Comparison of ENCODE assay signal across 23 cellular contexts in the genomic region with DNA sequence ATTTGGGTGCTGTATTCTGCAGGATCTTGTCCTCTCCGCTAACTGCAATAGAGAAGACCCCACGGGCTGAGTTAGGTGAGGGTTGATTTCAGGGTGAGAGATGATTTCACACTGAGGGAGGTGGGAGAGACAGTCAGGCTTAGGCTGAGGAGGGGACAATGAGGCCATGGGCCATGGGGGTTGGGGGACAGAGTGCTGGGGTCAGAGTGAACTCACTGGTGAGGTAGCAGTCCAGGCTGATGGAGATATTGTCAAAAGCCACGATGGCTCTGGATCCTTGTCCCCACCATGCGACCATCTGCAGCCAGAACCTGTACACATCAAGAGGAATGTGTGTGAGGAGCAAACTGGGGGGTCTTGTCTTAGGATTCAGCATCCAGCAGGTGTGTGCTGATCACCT.
A peak's percentile ranks its signal among the peaks of the same experiment; 100 is the strongest.
DNase-seq lines count a peak whose midpoint lies in the region; ATAC-seq, FAIRE-seq and TF ChIP-seq lines count a peak whose summit lies in the region.
"Had no signal": no experiment of that assay in that cellular context is flagged by ENCODE, and none has a peak within 500 bp of the region (broad histone marks: within the 10 kb centered on the region; RNA-seq: fewer than 3 reads in every experiment).

No MANE protein-coding gene starts in this region.

- no peaks in the 10 kb centered on the region for H3K9me2 ChIP-seq in PC-3 (replicated peaks; ENCODE audit: low read length)

- no peak for ATAC-seq in sciatic nerve
- no peak for ATAC-seq in body of pancreas
- no peak for ATAC-seq in HG02885 (IDR thresholded peaks at IDR 0.05; ENCODE audit: poor library complexity, unreplicated experiment)
- no peak for ATAC-seq in PC-3
- ATAC-seq: A549, GM23338, HCT116 had no signal

- POLR2A ChIA-PET in PC-3 (lab: Charles Lee; ENCODE audit: unreplicated experiment), result no interaction called here

- TF ChIP-seq CTCF in body of pancreas (IDR thresholded peaks at IDR 0.05) (no peak), PC-3 (conservative IDR thresholded peaks at IDR 0.05; ENCODE audit: low read depth, low read length) (no peak)

- H3K4me1 ChIP-seq in body of pancreas (no peaks in the 10 kb centered on the region), PC-3 (ENCODE audit: insufficient read depth, low read length) (peaks cover 22% of the 10 kb centered on the region)
- H3K4me1 ChIP-seq: A549 had no signal

- CTCF ChIA-PET in PC-3 (lab: Charles Lee), result no interaction called here

- H3K9me3 ChIP-seq in body of pancreas, result no peaks in the 10 kb centered on the region
- H3K9me3 ChIP-seq in PC-3 (ENCODE audit: low read length), result no peaks in the 10 kb centered on the region
- H3K9me3 ChIP-seq: A549; BE2C; BLaER1 treated with 17β-estradiol and CSF1 and Interleukin-3, amounts not matched to agents 10 nM and 100 nM had no signal

- H3K36me3 ChIP-seq in body of pancreas (replicated peaks in 1 of 2; ENCODE audit: insufficient read depth in 1 of 2, low read depth in 2 of 2) (no peaks in the 10 kb centered on the region), PC-3 (ENCODE audit: low read depth, low read length) (no peaks in the 10 kb centered on the region)
- H3K36me3 ChIP-seq: BE2C; BLaER1 treated with 17β-estradiol and CSF1 and Interleukin-3, amounts not matched to agents 10 nM and 100 nM had no signal

- intact Hi-C loops in sciatic nerve (cut with DNase I), result no loop called here
- intact Hi-C loops in body of pancreas (cut with DNase I), result no loop called here
- intact Hi-C loops in PC-3 (cut with micrococcal nuclease), result no loop called here

- WGBS in body of pancreas, 2 donors, result 84 to 91% methylated on average over 4 of the region's 4 CpGs

- no peak overlapping the region for H3K9ac ChIP-seq in PC-3 (ENCODE audit: low read length)
- H3K9ac ChIP-seq: BLaER1 treated with 17β-estradiol and CSF1 and Interleukin-3, amounts not matched to agents 10 nM and 100 nM had no signal

- H3K4me3 ChIP-seq in body of pancreas (no peak overlapping the region), PC-3 (ENCODE audit: low read length) (no peak overlapping the region)
- H3K4me3 ChIP-seq: A549; BLaER1 treated with 17β-estradiol and CSF1 and Interleukin-3, amounts not matched to agents 10 nM and 100 nM; GM23338 had no signal

- no peaks in the 10 kb centered on the region for H3K79me2 ChIP-seq in PC-3 (ENCODE audit: low read length)

- H3K27me3 ChIP-seq in body of pancreas (no peaks in the 10 kb centered on the region), PC-3 (ENCODE audit: low read length) (no peaks in the 10 kb centered on the region)
- H3K27me3 ChIP-seq: BE2C; BLaER1 treated with 17β-estradiol and CSF1 and Interleukin-3, amounts not matched to agents 10 nM and 100 nM had no signal

- no peak overlapping the region for H3K4me2 ChIP-seq in PC-3 (ENCODE audit: low read length)
- H3K4me2 ChIP-seq: A549; BLaER1 treated with 17β-estradiol and CSF1 and Interleukin-3, amounts not matched to agents 10 nM and 100 nM; GM23338 had no signal

- H4K20me1 ChIP-seq in PC-3 (ENCODE audit: low read length), result no peaks in the 10 kb centered on the region
- H4K20me1 ChIP-seq: BLaER1 treated with 17β-estradiol and CSF1 and Interleukin-3, amounts not matched to agents 10 nM and 100 nM had no signal

- H2AFZ ChIP-seq in PC-3 (ENCODE audit: low read length), result no peak overlapping the region
- H2AFZ ChIP-seq: GM23338 had no signal

- BruUV-seq in PC-3 (replicated peaks; lab: Mats Ljungman, UMichigan), result no TSS peak

- DNase-seq in HTR-8/SVneo (ENCODE audit: insufficient read length, low spot score) (no peak), islet precursor cell (peak; percentile 24), sciatic nerve (ENCODE audit: low spot score) (peak; percentile 18), body of pancreas (no peak), PC-3 (no peak)
- DNase-seq: 8988T; ACHN; AML-193; BE2C; Calu3; CD4-positive, alpha-beta memory T cell; COR-L47; DMS53; DMS79 treated with DMSO at 0.1 percent for 48 hours; GF-D8; H9 had no signal

- H3K27ac ChIP-seq in body of pancreas, result no peak overlapping the region
- H3K27ac ChIP-seq in PC-3 (ENCODE audit: low read length), result no peak overlapping the region
- H3K27ac ChIP-seq: A549; BLaER1 treated with 17β-estradiol and CSF1 and Interleukin-3, amounts not matched to agents 10 nM and 100 nM had no signal

- H3F3A ChIP-seq in PC-3 (ENCODE audit: low read length, unreplicated experiment), result no peaks in the 10 kb centered on the region

- no peak for TF ChIP-seq POLR2A in body of pancreas (IDR thresholded peaks at IDR 0.05)

- peak; percentile 9 for FAIRE-seq in HTR-8/SVneo (lab: Jason Lieb, UNC)
- FAIRE-seq: A549, GM12891, GM18507 had no signal

Comparison
In these comparisons a context has a peak if more than half of its experiments do, and no peak if none do; other contexts are left out.
1. DNase-seq: peak in islet precursor cell (single experiment) and sciatic nerve (single experiment); none in HTR-8/SVneo (single experiment), body of pancreas (0 of 4) and PC-3 (single experiment).